27 cellular contexts compared by ENCODE assay signal in genomic region chr5:175417384-175417783, GRCh38. TPM values are rescaled to one million over a fixed set of nuclear protein-coding genes. Genes with fewer than 3 reads are reported as not detected.
"Had no signal": no experiment of that assay in that cellular context is flagged by ENCODE, and none has a peak within 500 bp of the region (broad histone marks: within the 10 kb centered on the region; RNA-seq: fewer than 3 reads in every experiment).

No MANE protein-coding gene starts in this region.

- H3K9me3 ChIP-seq: esophagus squamous epithelium, gastrocnemius medialis, left lung, lower lobe of right lung had no signal

- H3K27me3 ChIP-seq: dorsolateral prefrontal cortex, gastrocnemius medialis, left lung had no signal

- H3K4me3 ChIP-seq: coronary artery, dorsolateral prefrontal cortex, esophagus squamous epithelium, gastrocnemius medialis, heart right ventricle, left lung, lower lobe of right lung had no signal

- ATAC-seq: gastrocnemius medialis, heart right ventricle, left cardiac atrium, left lung, left ventricle myocardium superior, lower lobe of right lung had no signal

- H3K4me1 ChIP-seq: esophagus squamous epithelium, gastrocnemius medialis, heart right ventricle, left lung, lower lobe of right lung had no signal

- H3K36me3 ChIP-seq: esophagus squamous epithelium, gastrocnemius medialis, heart right ventricle, left lung, lower lobe of right lung had no signal

- H3K27ac ChIP-seq: coronary artery, dorsolateral prefrontal cortex, epithelial cell of prostate, esophagus squamous epithelium, gastrocnemius medialis, heart right ventricle, left lung, lower lobe of right lung had no signal

- DNase-seq: dermis blood vessel endothelial cell; dorsolateral prefrontal cortex; effector CD4-positive, alpha-beta T cell; effector memory CD4-positive, alpha-beta T cell; erythroblast; esophagus squamous epithelium; foreskin fibroblast; foreskin melanocyte; gastrocnemius medialis; glutamatergic neuron; head of caudate nucleus; heart right ventricle; hippocampal formation; left cardiac atrium; left lung; left ventricle myocardium superior; lower lobe of right lung; mesenchymal stem cell; midbrain had no signal

RNA-seq across cellular contexts. Expression of gene DRD1, which starts 26.6 kb away (rescaled TPM):
- total RNA-seq: dermis blood vessel endothelial cell, esophagus mucosa, gastrocnemius medialis, glomerular endothelial cell, kidney epithelial cell, left ventricle myocardium superior, lung microvascular endothelial cell, mononuclear cell had no signal
- polyA plus RNA-seq: heart right ventricle, keratinocyte had no signal
